In the genomic region with DNA sequence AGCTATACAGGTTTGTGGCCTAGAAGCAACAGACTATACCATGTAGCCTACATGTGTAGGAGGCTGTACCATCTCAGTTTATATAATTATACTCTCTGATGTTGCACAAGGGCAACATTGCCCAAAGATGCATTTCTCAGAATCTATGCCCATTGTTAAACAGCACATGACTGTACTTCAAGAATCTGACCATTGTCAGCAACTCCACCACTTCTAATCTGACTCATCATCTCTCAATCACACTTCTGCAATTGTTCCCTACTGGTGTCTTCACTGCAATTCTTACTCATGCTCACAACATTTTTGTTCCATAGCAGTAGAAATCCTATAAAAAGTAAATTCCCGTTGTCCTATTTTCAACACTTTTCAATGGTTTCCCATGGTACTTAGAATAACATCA, we compare ENCODE assay signal across 14 cellular contexts.
DNase-seq lines count a peak whose midpoint lies in the region; ATAC-seq and TF ChIP-seq lines count a peak whose summit lies in the region.
"Had no signal": no experiment of that assay in that cellular context is flagged by ENCODE, and none has a peak within 500 bp of the region (broad histone marks: within the 10 kb centered on the region; RNA-seq: fewer than 3 reads in every experiment).

No MANE protein-coding gene starts in this region.

- peak; percentile 11 for DNase-seq in NB4 (ENCODE audit: low read depth)
- DNase-seq in kidney tubule cell (ENCODE audit: low spot score), result peak; percentile 67
- DNase-seq in WTC11 (ENCODE audit: low spot score), result no peak
- no peak for DNase-seq in SK-N-SH
- DNase-seq in activated CD4-positive, CD25-positive, alpha-beta regulatory T cell treated with anti-CD3 and anti-CD28 coated beads, Interleukin-2, amount 50 U/mL, for 72 hours, result no peak
- DNase-seq: activated CD4-positive, alpha-beta T cell treated with anti-CD3 and anti-CD28 coated beads for 4 hours; activated effector memory CD4-positive, alpha-beta T cell treated with anti-CD3 and anti-CD28 coated beads, Interleukin-2, amount 50 U/mL, for 16 hours; islet precursor cell; NCI-H2107; nephron progenitor cell; stimulated activated CD4-positive, alpha-beta T cell treated with anti-CD3 and anti-CD28 coated beads, Interleukin-12 subunit alpha, Interleukin-12 subunit beta, amount 100 ng/mL, for 4 hours had no signal

- TF ChIP-seq POLR2A in NB4 (IDR thresholded peaks at IDR 0.05; ENCODE audit: extremely low read depth, insufficient read length), result no peak

- TF ChIP-seq CTCF in NB4 (IDR thresholded peaks at IDR 0.05; ENCODE audit: low read depth, low read length), result no peak
- TF ChIP-seq CTCF in WTC11 (IDR thresholded peaks at IDR 0.05), result no peak
- TF ChIP-seq CTCF in SK-N-SH (IDR thresholded peaks at IDR 0.05), result no peak

- H3K27me3 Mint-ChIP-seq in WTC11 (ENCODE audit: low read depth), result no peaks in the 10 kb centered on the region

- H3K36me3 Mint-ChIP-seq in WTC11, result no peaks in the 10 kb centered on the region

- no peaks in the 10 kb centered on the region for H3K9me2 ChIP-seq in SK-N-SH

- no peak for TF ChIP-seq RAD21 in SK-N-SH (IDR thresholded peaks at IDR 0.05; ENCODE audit: low read length)

- H3K27ac ChIP-seq in SK-N-SH (ENCODE audit: low read depth in 2 of 2, low read length in 1 of 2), result no peak overlapping the region

- no peaks in the 10 kb centered on the region for H3K9me3 ChIP-seq in SK-N-SH

- H3K27ac Mint-ChIP-seq in WTC11, result no peak overlapping the region
- H3K27ac Mint-ChIP-seq: nephron progenitor cell had no signal

- H3K36me3 ChIP-seq in SK-N-SH (replicated peaks in 1 of 2; ENCODE audit: control insufficient read depth in 1 of 2, insufficient read depth in 2 of 2, low read length in 1 of 2), result no peaks in the 10 kb centered on the region

- H3K4me1 Mint-ChIP-seq in WTC11, result no peaks in the 10 kb centered on the region
- H3K4me1 Mint-ChIP-seq: nephron progenitor cell had no signal

- 48% methylated on average over 1 of the region's 1 CpG for WGBS in SK-N-SH (ENCODE audit: low lambda C conversion rate)

- no peaks in the 10 kb centered on the region for H3F3A ChIP-seq in SK-N-SH (replicated peaks; ENCODE audit: insufficient read depth)

- H3K4me3 ChIP-seq in NB4 (ENCODE audit: low read depth, low read length), result no peak overlapping the region
- H3K4me3 ChIP-seq in SK-N-SH (ENCODE audit: low read depth in 2 of 2, low read length in 1 of 2), result no peak overlapping the region

- POLR2A ChIA-PET in WTC11 (lab: Charles Lee) (no interaction called here), SK-N-SH (lab: Yijun Ruan, JAX) (no interaction called here)

- no peaks in the 10 kb centered on the region for H3K9me3 Mint-ChIP-seq in WTC11
- H3K9me3 Mint-ChIP-seq: nephron progenitor cell had no signal

- H3K4me1 ChIP-seq in SK-N-SH (ENCODE audit: control insufficient read depth in 1 of 2, insufficient read depth in 2 of 2, low read depth in 1 of 2, low read length in 1 of 2), result no peaks in the 10 kb centered on the region

- H3K9ac ChIP-seq in SK-N-SH, result no peak overlapping the region

- no peak overlapping the region for H3K4me3 Mint-ChIP-seq in WTC11
- H3K4me3 Mint-ChIP-seq: nephron progenitor cell had no signal

- no peak overlapping the region for H3K4me2 ChIP-seq in SK-N-SH

- ATAC-seq in GM19372 (IDR thresholded peaks at IDR 0.05; ENCODE audit: low read depth, unreplicated experiment) (peak; percentile 68), HG02973 (IDR thresholded peaks at IDR 0.05; ENCODE audit: unreplicated experiment) (peak; percentile 72), WTC11 (no peak), esophagus mucosa (no peak)

- CTCF ChIA-PET in WTC11 (lab: Charles Lee), result no interaction called here
- CTCF ChIA-PET in SK-N-SH (lab: Yijun Ruan, JAX), result no interaction called here

- H3K27me3 ChIP-seq in SK-N-SH (ENCODE audit: insufficient read depth), result no peaks in the 10 kb centered on the region

- no peaks in the 10 kb centered on the region for H3K79me2 ChIP-seq in SK-N-SH (ENCODE audit: insufficient read depth)

- TF ChIP-seq EP300 in SK-N-SH (IDR thresholded peaks at IDR 0.05; ENCODE audit: borderline replicate concordance in 1 of 2, low read depth in 1 of 2, low read length in 1 of 2), result no peak

- no peak overlapping the region for H2AFZ ChIP-seq in SK-N-SH (ENCODE audit: low read depth)

- no peaks in the 10 kb centered on the region for H4K20me1 ChIP-seq in SK-N-SH (ENCODE audit: insufficient read depth)

TF ChIP-seq in WTC11, 78 proteins besides CTCF, POLR2A, EP300 and RAD21:
- TF ChIP-seq ZNF423 (CRISPR knock-in tag; IDR thresholded peaks at IDR 0.05), result no peak
- TF ChIP-seq CREB1 (CRISPR knock-in tag; IDR thresholded peaks at IDR 0.05), result no peak

TF ChIP-seq in SK-N-SH, 30 proteins besides CTCF, POLR2A, EP300 and RAD21:
- no peak for TF ChIP-seq RCOR1 (IDR thresholded peaks at IDR 0.05; ENCODE audit: low read length)
- TF ChIP-seq, protein P1, sequence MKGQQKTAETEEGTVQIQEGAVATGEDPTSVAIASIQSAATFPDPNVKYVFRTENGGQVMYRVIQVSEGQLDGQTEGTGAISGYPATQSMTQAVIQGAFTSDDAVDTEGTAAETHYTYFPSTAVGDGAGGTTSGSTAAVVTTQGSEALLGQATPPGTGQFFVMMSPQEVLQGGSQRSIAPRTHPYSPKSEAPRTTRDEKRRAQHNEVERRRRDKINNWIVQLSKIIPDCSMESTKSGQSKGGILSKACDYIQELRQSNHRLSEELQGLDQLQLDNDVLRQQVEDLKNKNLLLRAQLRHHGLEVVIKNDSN (IDR thresholded peaks at IDR 0.05; ENCODE audit: borderline replicate concordance, low read depth), result no peak
- no peak for TF ChIP-seq MEF2A (IDR thresholded peaks at IDR 0.05; ENCODE audit: borderline replicate concordance, low read depth)
- TF ChIP-seq FOXM1 (IDR thresholded peaks at IDR 0.05; ENCODE audit: low read depth), result no peak
- TF ChIP-seq, protein P2, sequence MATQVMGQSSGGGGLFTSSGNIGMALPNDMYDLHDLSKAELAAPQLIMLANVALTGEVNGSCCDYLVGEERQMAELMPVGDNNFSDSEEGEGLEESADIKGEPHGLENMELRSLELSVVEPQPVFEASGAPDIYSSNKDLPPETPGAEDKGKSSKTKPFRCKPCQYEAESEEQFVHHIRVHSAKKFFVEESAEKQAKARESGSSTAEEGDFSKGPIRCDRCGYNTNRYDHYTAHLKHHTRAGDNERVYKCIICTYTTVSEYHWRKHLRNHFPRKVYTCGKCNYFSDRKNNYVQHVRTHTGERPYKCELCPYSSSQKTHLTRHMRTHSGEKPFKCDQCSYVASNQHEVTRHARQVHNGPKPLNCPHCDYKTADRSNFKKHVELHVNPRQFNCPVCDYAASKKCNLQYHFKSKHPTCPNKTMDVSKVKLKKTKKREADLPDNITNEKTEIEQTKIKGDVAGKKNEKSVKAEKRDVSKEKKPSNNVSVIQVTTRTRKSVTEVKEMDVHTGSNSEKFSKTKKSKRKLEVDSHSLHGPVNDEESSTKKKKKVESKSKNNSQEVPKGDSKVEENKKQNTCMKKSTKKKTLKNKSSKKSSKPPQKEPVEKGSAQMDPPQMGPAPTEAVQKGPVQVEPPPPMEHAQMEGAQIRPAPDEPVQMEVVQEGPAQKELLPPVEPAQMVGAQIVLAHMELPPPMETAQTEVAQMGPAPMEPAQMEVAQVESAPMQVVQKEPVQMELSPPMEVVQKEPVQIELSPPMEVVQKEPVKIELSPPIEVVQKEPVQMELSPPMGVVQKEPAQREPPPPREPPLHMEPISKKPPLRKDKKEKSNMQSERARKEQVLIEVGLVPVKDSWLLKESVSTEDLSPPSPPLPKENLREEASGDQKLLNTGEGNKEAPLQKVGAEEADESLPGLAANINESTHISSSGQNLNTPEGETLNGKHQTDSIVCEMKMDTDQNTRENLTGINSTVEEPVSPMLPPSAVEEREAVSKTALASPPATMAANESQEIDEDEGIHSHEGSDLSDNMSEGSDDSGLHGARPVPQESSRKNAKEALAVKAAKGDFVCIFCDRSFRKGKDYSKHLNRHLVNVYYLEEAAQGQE (IDR thresholded peaks at IDR 0.05; ENCODE audit: low read depth, low read length), result no peak
- TF ChIP-seq JUND (IDR thresholded peaks at IDR 0.05), result no peak
- TF ChIP-seq, protein P3, sequence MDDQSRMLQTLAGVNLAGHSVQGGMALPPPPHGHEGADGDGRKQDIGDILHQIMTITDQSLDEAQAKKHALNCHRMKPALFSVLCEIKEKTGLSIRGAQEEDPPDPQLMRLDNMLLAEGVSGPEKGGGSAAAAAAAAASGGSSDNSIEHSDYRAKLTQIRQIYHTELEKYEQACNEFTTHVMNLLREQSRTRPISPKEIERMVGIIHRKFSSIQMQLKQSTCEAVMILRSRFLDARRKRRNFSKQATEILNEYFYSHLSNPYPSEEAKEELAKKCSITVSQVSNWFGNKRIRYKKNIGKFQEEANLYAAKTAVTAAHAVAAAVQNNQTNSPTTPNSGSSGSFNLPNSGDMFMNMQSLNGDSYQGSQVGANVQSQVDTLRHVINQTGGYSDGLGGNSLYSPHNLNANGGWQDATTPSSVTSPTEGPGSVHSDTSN (IDR thresholded peaks at IDR 0.05), result no peak
- TF ChIP-seq GABPA (IDR thresholded peaks at IDR 0.05; ENCODE audit: low read depth), result no peak
- no peak for TF ChIP-seq RFX5 (IDR thresholded peaks at IDR 0.05; ENCODE audit: low read length)

Comparison
In these comparisons a context has a peak if more than half of its experiments do, and no peak if none do; other contexts are left out.
1. ATAC-seq: peak in GM19372 (single experiment) and HG02973 (single experiment); none in WTC11 (single experiment) and esophagus mucosa (single experiment).
2. DNase-seq: peak in NB4 (single experiment) and kidney tubule cell (single experiment); none in WTC11 (single experiment), SK-N-SH (single experiment) and activated CD4-positive, CD25-positive, alpha-beta regulatory T cell treated with anti-CD3 and anti-CD28 coated beads, Interleukin-2, amount 50 U/mL, for 72 hours (single experiment).